In genomic region chr16:1398826-1399581, GRCh38 we compare ENCODE assay signal across 1 cellular context.
TF ChIP-seq lines count a peak whose summit lies in the region.

No MANE protein-coding gene starts in this region.

TF ChIP-seq in HepG2, 621 proteins besides CTCF, POLR2A, EP300 and RAD21:
- TF ChIP-seq RBFOX2 (IDR thresholded peaks at IDR 0.05; ENCODE audit: low read depth, low read length) (peak; percentile 47; the same call in 1 of the 2 replicates), SP5 (CRISPR knock-in tag; IDR thresholded peaks at IDR 0.05; ENCODE audit: borderline replicate concordance, low read depth) (no peak), ZFP36L2 (CRISPR knock-in tag; IDR thresholded peaks at IDR 0.05) (no peak), ZNF484 (CRISPR knock-in tag; IDR thresholded peaks at IDR 0.05; ENCODE audit: borderline replicate concordance, low read depth) (no peak), ZNF7 (CRISPR knock-in tag; IDR thresholded peaks at IDR 0.05) (no peak)
